In genomic region chr17:37361543-37361942, GRCh38 we compare ENCODE assay signal across 22 cellular contexts. TPM values are rescaled to one million over a fixed set of nuclear protein-coding genes. Genes with fewer than 3 reads are reported as not detected.
DNase-seq lines count a peak whose midpoint lies in the region; ATAC-seq and TF ChIP-seq lines count a peak whose summit lies in the region.
"Had no signal": no experiment of that assay in that cellular context is flagged by ENCODE, and none has a peak within 500 bp of the region (broad histone marks: within the 10 kb centered on the region; RNA-seq: fewer than 3 reads in every experiment).

No MANE protein-coding gene starts in this region.

- H3K4me1 ChIP-seq in PC-9 (replicated peaks; ENCODE audit: insufficient read depth) (peaks cover 37% of the 10 kb centered on the region), hepatocyte (ENCODE audit: insufficient read depth) (peaks cover 27% of the 10 kb centered on the region), left ventricle myocardium inferior (peaks cover 30% of the 10 kb centered on the region)

- no peaks in the 10 kb centered on the region for H3K27me3 ChIP-seq in PC-9 (ENCODE audit: insufficient read depth, low read depth)
- no peaks in the 10 kb centered on the region for H3K27me3 ChIP-seq in hepatocyte
- H3K27me3 ChIP-seq in left ventricle myocardium inferior (ENCODE audit: low read depth), result no peaks in the 10 kb centered on the region
- H3K27me3 ChIP-seq: cardiac muscle cell, heart left ventricle, tibial nerve had no signal

- ATAC-seq in natural killer cell (no peak), HG03280 (IDR thresholded peaks at IDR 0.05; ENCODE audit: unreplicated experiment) (no peak), HG03432 (IDR thresholded peaks at IDR 0.05; ENCODE audit: unreplicated experiment) (no peak)
- no peak for ATAC-seq in natural killer cell treated with Interleukin-12 subunit alpha and Interleukin-12 subunit beta and Interleukin-15 and Interleukin-18, amount 100 ng/mL, for 72 hours
- ATAC-seq: activated T-helper 17 cell treated with anti-CD3 and anti-CD28 coated beads, Interleukin-2, amount 50 U/mL, for 72 hours; HCT116; heart left ventricle; HepG2; naive thymus-derived CD8-positive, alpha-beta T cell; Right ventricle myocardium inferior had no signal

- H3K36me3 Mint-ChIP-seq in natural killer cell, result no peaks in the 10 kb centered on the region
- no peaks in the 10 kb centered on the region for H3K36me3 Mint-ChIP-seq in natural killer cell treated with Interleukin-12 subunit alpha and Interleukin-12 subunit beta and Interleukin-15 and Interleukin-18, amount 100 ng/mL, for 72 hours
- H3K36me3 Mint-ChIP-seq: CD14-positive monocyte had no signal

- H3K9me2 ChIP-seq in PC-9 (ENCODE audit: insufficient read depth) (no peaks in the 10 kb centered on the region), hepatocyte (replicated peaks; ENCODE audit: insufficient read depth) (no peaks in the 10 kb centered on the region)

- H3K27me3 Mint-ChIP-seq in natural killer cell (ENCODE audit: low read depth in 2 of 2), result no peaks in the 10 kb centered on the region
- H3K27me3 Mint-ChIP-seq in natural killer cell treated with Interleukin-12 subunit alpha and Interleukin-12 subunit beta and Interleukin-15 and Interleukin-18, amount 100 ng/mL, for 72 hours, result no peaks in the 10 kb centered on the region
- H3K27me3 Mint-ChIP-seq: activated T-helper 17 cell treated with anti-CD3 and anti-CD28 coated beads, Interleukin-2, amount 50 U/mL, for 72 hours; naive thymus-derived CD8-positive, alpha-beta T cell had no signal

- peak overlapping the region; percentile 32 for H3K4me3 Mint-ChIP-seq in natural killer cell
- H3K4me3 Mint-ChIP-seq in natural killer cell treated with Interleukin-12 subunit alpha and Interleukin-12 subunit beta and Interleukin-15 and Interleukin-18, amount 100 ng/mL, for 72 hours, result no peak overlapping the region
- H3K4me3 Mint-ChIP-seq: activated T-helper 17 cell treated with anti-CD3 and anti-CD28 coated beads, Interleukin-2, amount 50 U/mL, for 72 hours; CD14-positive monocyte had no signal

- H3K36me3 ChIP-seq in PC-9 (ENCODE audit: low read depth) (peaks cover 6% of the 10 kb centered on the region), hepatocyte (replicated peaks; ENCODE audit: insufficient read depth, low read depth) (no peaks in the 10 kb centered on the region), left ventricle myocardium inferior (no peaks in the 10 kb centered on the region)
- H3K36me3 ChIP-seq: cardiac muscle cell, heart left ventricle had no signal

- H3K9me3 ChIP-seq in PC-9 (ENCODE audit: insufficient read depth, low read depth) (no peaks in the 10 kb centered on the region), hepatocyte (ENCODE audit: low read depth) (no peaks in the 10 kb centered on the region), left ventricle myocardium inferior (replicated peaks) (no peaks in the 10 kb centered on the region)
- H3K9me3 ChIP-seq: heart left ventricle, tibial nerve had no signal

- peaks cover 24% of the 10 kb centered on the region for H3K79me2 ChIP-seq in PC-9 (ENCODE audit: low read depth)
- peaks cover 16% of the 10 kb centered on the region for H3K79me2 ChIP-seq in hepatocyte

- H2AFZ ChIP-seq in PC-9 (no peak overlapping the region), hepatocyte (no peak overlapping the region)

- BruUV-seq in PC-9 (replicated peaks; lab: Mats Ljungman, UMichigan), result no TSS peak

- peaks cover 19% of the 10 kb centered on the region in 2 donors for H3K4me1 Mint-ChIP-seq in natural killer cell
- H3K4me1 Mint-ChIP-seq in natural killer cell treated with Interleukin-12 subunit alpha and Interleukin-12 subunit beta and Interleukin-15 and Interleukin-18, amount 100 ng/mL, for 72 hours (ENCODE audit: low read depth in 2 of 2), result peaks cover 14 to 16% of the 10 kb centered on the region in 2 donors

- WGBS in hepatocyte (ENCODE audit: low lambda C conversion rate, missing lambda C conversion rate), result 85% methylated on average over 4 of the region's 4 CpGs

- H3K27ac ChIP-seq in PC-9 (peak overlapping the region; percentile 66; the same call in 1 of the 2 replicates), hepatocyte (peak overlapping the region; percentile 8), left ventricle myocardium inferior (replicated peaks) (no peak overlapping the region)
- H3K27ac ChIP-seq: cardiac muscle cell, heart left ventricle, tibial nerve had no signal

- no peaks in the 10 kb centered on the region for H3K9me3 Mint-ChIP-seq in natural killer cell
- no peaks in the 10 kb centered on the region for H3K9me3 Mint-ChIP-seq in natural killer cell treated with Interleukin-12 subunit alpha and Interleukin-12 subunit beta and Interleukin-15 and Interleukin-18, amount 100 ng/mL, for 72 hours
- H3K9me3 Mint-ChIP-seq: activated T-helper 17 cell treated with anti-CD3 and anti-CD28 coated beads, Interleukin-2, amount 50 U/mL, for 72 hours; CD14-positive monocyte; naive thymus-derived CD8-positive, alpha-beta T cell had no signal

- DNase-seq in natural killer cell, result no peak
- no peak for DNase-seq in natural killer cell treated with Interleukin-12 subunit alpha and Interleukin-12 subunit beta and Interleukin-15 and Interleukin-18, amount 100 ng/mL, for 72 hours (ENCODE audit: low spot score)
- no peak for DNase-seq in PC-9
- peak; percentile 41 for DNase-seq in hepatocyte (ENCODE audit: low spot score)
- no peak for DNase-seq in SKM-1 (lab: John Stamatoyannopoulos, UW; ENCODE audit: unreplicated experiment)
- DNase-seq in left ventricle myocardium inferior, result no peak
- DNase-seq: DMS53; heart left ventricle; naive thymus-derived CD8-positive, alpha-beta T cell; stimulated activated CD4-positive, alpha-beta T cell treated with anti-CD3 and anti-CD28 coated beads, Interleukin-12 subunit alpha, Interleukin-12 subunit beta, amount 100 ng/mL, for 4 hours had no signal

- H3F3A ChIP-seq in PC-9 (ENCODE audit: insufficient read depth, low read depth), result peaks cover 25% of the 10 kb centered on the region; the same call in 1 of the 2 replicates

- H3K4me3 ChIP-seq in PC-9 (no peak overlapping the region), hepatocyte (no peak overlapping the region), left ventricle myocardium inferior (no peak overlapping the region)
- H3K4me3 ChIP-seq: cardiac muscle cell, heart left ventricle, tibial nerve had no signal

- TF ChIP-seq CTCF in natural killer cell (IDR thresholded peaks at IDR 0.05) (no peak), PC-9 (conservative IDR thresholded peaks at IDR 0.05) (no peak), hepatocyte (IDR thresholded peaks at IDR 0.05; ENCODE audit: poor library complexity) (no peak), left ventricle myocardium inferior (IDR thresholded peaks at IDR 0.05; ENCODE audit: borderline replicate concordance) (no peak)

- H4K20me1 ChIP-seq in PC-9 (ENCODE audit: insufficient read depth), result no peaks in the 10 kb centered on the region
- peaks cover 5% of the 10 kb centered on the region for H4K20me1 ChIP-seq in hepatocyte (ENCODE audit: insufficient read depth, poor library complexity, severe bottlenecking)

- CTCF ChIA-PET in PC-9 (lab: Charles Lee), result no interaction called here

- POLR2A ChIA-PET in PC-9 (lab: Charles Lee; ENCODE audit: unreplicated experiment), result interaction anchor here (0.5 kb wide), 1 partner anchor 11 kb away, joined by 3 read pairs; no protein-coding TSS in a partner anchor

- H3K4me2 ChIP-seq in PC-9 (no peak overlapping the region), hepatocyte (no peak overlapping the region)

- H3K27ac Mint-ChIP-seq in natural killer cell, result no peak overlapping the region
- no peak overlapping the region for H3K27ac Mint-ChIP-seq in natural killer cell treated with Interleukin-12 subunit alpha and Interleukin-12 subunit beta and Interleukin-15 and Interleukin-18, amount 100 ng/mL, for 72 hours
- H3K27ac Mint-ChIP-seq: activated T-helper 17 cell treated with anti-CD3 and anti-CD28 coated beads, Interleukin-2, amount 50 U/mL, for 72 hours had no signal

- intact Hi-C loops in natural killer cell (cut with micrococcal nuclease), result no loop called here
- intact Hi-C loops in PC-9 (cut with micrococcal nuclease; ENCODE audit: unreplicated experiment), result no loop called here
- intact Hi-C loops in left ventricle myocardium inferior (cut with micrococcal nuclease), result no loop called here

RNA-seq across cellular contexts. Expression of gene C17orf78, which starts 14.2 kb away (rescaled TPM):
- total RNA-seq in natural killer cell, result not detected
- not detected for total RNA-seq in natural killer cell treated with Interleukin-12 subunit alpha and Interleukin-12 subunit beta and Interleukin-15 and Interleukin-18, amount 100 ng/mL, for 72 hours
- not detected in 2 replicates for total RNA-seq in PC-9 (2021)
- total RNA-seq in hepatocyte, result 0.64 TPM in 1 of 2 replicates, not detected in the other
- 0.54 TPM in 1 of 2 replicates, not detected in the other for polyA plus RNA-seq in hepatocyte
- not detected for total RNA-seq in left ventricle myocardium inferior
- total RNA-seq: activated T-helper 17 cell treated with anti-CD3 and anti-CD28 coated beads, Interleukin-2, amount 50 U/mL, for 72 hours; cardiac muscle cell; fibroblast of lung; heart left ventricle; HepG2; naive thymus-derived CD8-positive, alpha-beta T cell; pulmonary artery endothelial cell; Right ventricle myocardium inferior; T-helper 1 cell treated with Interleukin-12 subunit alpha and Interleukin-12 subunit beta and Interleukin-4 antibody, amounts not matched to agents 30 ng/mL and 1 ng/mL, for 36 hours; tibial nerve had no signal
- polyA plus RNA-seq: cardiac muscle cell; CD14-positive monocyte; fibroblast of lung; heart left ventricle; HepG2; naive thymus-derived CD8-positive, alpha-beta T cell had no signal

RNA-seq across cellular contexts. Expression of gene ACACA, which starts 45.1 kb away (rescaled TPM):
- total RNA-seq in natural killer cell, result 10 to 100 TPM; 22.9 to 23.9 (median 23.6) TPM
- total RNA-seq in natural killer cell treated with Interleukin-12 subunit alpha and Interleukin-12 subunit beta and Interleukin-15 and Interleukin-18, amount 100 ng/mL, for 72 hours, result 100 to 1,000 TPM in 1 of 2 donors, 10 to 100 TPM in 1; 41.9 to 126 TPM
- 125 and 185 TPM in 2 replicates for total RNA-seq in PC-9 (2021)
- 53.8 and 61.1 TPM in 2 replicates for total RNA-seq in hepatocyte
- 36.2 and 37.4 TPM in 2 replicates for polyA plus RNA-seq in hepatocyte
- 16.2 TPM for total RNA-seq in left ventricle myocardium inferior

RNA-seq across cellular contexts. Expression of gene TADA2A, which starts 45.1 kb away (rescaled TPM):
- 10 to 100 TPM; 14.8 to 28.1 (median 26.7) TPM for total RNA-seq in natural killer cell
- 10 to 100 TPM; 30.5 to 55.4 TPM for total RNA-seq in natural killer cell treated with Interleukin-12 subunit alpha and Interleukin-12 subunit beta and Interleukin-15 and Interleukin-18, amount 100 ng/mL, for 72 hours
- total RNA-seq in PC-9 (2021), result 24.6 and 25.2 TPM in 2 replicates
- total RNA-seq in hepatocyte, result 16.8 and 18.3 TPM in 2 replicates
- 7.7 and 8.4 TPM in 2 replicates for polyA plus RNA-seq in hepatocyte
- 11.9 TPM for total RNA-seq in left ventricle myocardium inferior
